In the genomic region with DNA sequence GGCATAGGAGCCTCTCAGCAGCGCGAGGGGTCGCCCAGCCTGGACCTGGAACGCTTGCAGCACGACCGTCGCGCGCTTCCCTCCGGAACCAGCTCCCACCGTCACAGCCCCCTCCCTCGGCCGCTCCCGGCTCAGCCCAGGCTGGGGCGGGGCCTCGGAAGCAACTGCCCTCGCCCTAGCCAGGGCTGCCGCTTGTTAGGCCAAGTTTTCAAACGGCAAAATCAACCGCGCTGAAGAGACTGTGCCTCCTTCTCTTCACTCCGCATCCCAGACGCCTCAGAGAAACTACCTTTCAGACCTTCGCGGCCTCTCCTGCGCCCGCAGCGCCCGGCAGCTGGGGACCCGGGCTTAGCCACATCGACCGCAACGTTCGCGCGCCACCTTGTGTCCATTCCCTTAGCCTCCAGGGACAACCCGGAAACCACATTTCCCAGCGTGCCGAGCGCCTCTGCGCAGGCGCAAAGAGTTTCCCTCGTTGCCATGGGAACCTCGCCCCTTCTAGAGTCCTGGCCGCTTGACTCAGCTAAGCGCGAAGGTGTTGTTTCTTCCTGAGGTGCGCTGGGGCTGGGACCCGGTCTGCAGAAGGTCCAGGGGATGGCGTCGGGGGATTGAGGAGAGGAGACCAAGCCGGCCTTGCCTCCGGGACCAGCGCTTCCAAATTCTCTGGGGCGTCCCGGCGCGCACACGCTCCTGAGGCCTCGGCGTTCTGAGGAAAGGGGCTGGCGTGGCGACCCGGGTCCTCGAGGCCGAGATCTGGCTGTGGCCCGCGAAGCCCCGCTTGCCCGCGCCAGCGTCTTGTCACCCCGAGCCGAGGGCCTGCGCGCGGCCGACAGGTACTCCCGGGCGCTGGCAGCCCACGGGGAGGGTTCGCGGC, we compare ENCODE assay signal across 1 cellular context.
TF ChIP-seq lines count a peak whose summit lies in the region.

No MANE protein-coding gene starts in this region.

TF ChIP-seq in K562, 482 proteins besides CTCF, POLR2A, EP300 and RAD21 (continued from another document and continues in another):
- TF ChIP-seq, protein P1, sequence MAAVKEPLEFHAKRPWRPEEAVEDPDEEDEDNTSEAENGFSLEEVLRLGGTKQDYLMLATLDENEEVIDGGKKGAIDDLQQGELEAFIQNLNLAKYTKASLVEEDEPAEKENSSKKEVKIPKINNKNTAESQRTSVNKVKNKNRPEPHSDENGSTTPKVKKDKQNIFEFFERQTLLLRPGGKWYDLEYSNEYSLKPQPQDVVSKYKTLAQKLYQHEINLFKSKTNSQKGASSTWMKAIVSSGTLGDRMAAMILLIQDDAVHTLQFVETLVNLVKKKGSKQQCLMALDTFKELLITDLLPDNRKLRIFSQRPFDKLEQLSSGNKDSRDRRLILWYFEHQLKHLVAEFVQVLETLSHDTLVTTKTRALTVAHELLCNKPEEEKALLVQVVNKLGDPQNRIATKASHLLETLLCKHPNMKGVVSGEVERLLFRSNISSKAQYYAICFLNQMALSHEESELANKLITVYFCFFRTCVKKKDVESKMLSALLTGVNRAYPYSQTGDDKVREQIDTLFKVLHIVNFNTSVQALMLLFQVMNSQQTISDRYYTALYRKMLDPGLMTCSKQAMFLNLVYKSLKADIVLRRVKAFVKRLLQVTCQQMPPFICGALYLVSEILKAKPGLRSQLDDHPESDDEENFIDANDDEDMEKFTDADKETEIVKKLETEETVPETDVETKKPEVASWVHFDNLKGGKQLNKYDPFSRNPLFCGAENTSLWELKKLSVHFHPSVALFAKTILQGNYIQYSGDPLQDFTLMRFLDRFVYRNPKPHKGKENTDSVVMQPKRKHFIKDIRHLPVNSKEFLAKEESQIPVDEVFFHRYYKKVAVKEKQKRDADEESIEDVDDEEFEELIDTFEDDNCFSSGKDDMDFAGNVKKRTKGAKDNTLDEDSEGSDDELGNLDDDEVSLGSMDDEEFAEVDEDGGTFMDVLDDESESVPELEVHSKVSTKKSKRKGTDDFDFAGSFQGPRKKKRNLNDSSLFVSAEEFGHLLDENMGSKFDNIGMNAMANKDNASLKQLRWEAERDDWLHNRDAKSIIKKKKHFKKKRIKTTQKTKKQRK (IDR thresholded peaks at IDR 0.05; ENCODE audit: borderline replicate concordance, low read depth, low read length) = no peak
- TF ChIP-seq MCM5 (IDR thresholded peaks at IDR 0.05; ENCODE audit: low read depth) (no peak), SRSF3 (IDR thresholded peaks at IDR 0.05; ENCODE audit: insufficient read depth, low read length) (no peak), DPF2 (IDR thresholded peaks at IDR 0.05) (0 out of 2 replicates have a peak, but pooled peaks have one; percentile 10), HCFC1 (IDR thresholded peaks at IDR 0.05; ENCODE audit: low read depth, low read length) (peak; percentile 96), ZNF212 (CRISPR knock-in tag; IDR thresholded peaks at IDR 0.05) (no peak), CAMTA2 (CRISPR knock-in tag; conservative IDR thresholded peaks at IDR 0.05) (0 out of 2 replicates have a peak, but pooled peaks have one; percentile 4), RFX7 (CRISPR knock-in tag; IDR thresholded peaks at IDR 0.05) (no peak), MECOM (CRISPR knock-in tag; IDR thresholded peaks at IDR 0.05) (no peak), KHSRP (IDR thresholded peaks at IDR 0.05) (no peak), TAF9B (IDR thresholded peaks at IDR 0.05; ENCODE audit: partially characterized antibody) (peak; percentile 47), HNRNPLL (IDR thresholded peaks at IDR 0.05; ENCODE audit: low read depth, low read length, poor library complexity, severe bottlenecking) (peak; percentile 85), RNF2 (IDR thresholded peaks at IDR 0.05) (peak; percentile 59; the same call in 1 of the 2 replicates), POLR3G (IDR thresholded peaks at IDR 0.05; ENCODE audit: extremely low read depth, insufficient read length, insufficient replicate concordance) (no peak), ZNF830 (CRISPR knock-in tag; IDR thresholded peaks at IDR 0.05) (no peak; the same call in 1 of the 2 replicates), EWSR1 (IDR thresholded peaks at IDR 0.05; ENCODE audit: borderline replicate concordance, low read depth, partially characterized antibody) (no peak), STAG1 (CRISPR knock-in tag; IDR thresholded peaks at IDR 0.05; ENCODE audit: borderline replicate concordance) (peak; percentile 68; the same call in 1 of the 2 replicates)
- TF ChIP-seq, protein P2, sequence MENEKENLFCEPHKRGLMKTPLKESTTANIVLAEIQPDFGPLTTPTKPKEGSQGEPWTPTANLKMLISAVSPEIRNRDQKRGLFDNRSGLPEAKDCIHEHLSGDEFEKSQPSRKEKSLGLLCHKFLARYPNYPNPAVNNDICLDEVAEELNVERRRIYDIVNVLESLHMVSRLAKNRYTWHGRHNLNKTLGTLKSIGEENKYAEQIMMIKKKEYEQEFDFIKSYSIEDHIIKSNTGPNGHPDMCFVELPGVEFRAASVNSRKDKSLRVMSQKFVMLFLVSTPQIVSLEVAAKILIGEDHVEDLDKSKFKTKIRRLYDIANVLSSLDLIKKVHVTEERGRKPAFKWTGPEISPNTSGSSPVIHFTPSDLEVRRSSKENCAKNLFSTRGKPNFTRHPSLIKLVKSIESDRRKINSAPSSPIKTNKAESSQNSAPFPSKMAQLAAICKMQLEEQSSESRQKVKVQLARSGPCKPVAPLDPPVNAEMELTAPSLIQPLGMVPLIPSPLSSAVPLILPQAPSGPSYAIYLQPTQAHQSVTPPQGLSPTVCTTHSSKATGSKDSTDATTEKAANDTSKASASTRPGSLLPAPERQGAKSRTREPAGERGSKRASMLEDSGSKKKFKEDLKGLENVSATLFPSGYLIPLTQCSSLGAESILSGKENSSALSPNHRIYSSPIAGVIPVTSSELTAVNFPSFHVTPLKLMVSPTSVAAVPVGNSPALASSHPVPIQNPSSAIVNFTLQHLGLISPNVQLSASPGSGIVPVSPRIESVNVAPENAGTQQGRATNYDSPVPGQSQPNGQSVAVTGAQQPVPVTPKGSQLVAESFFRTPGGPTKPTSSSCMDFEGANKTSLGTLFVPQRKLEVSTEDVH (IDR thresholded peaks at IDR 0.05; ENCODE audit: low read depth, partially characterized antibody) = no peak
- TF ChIP-seq, protein P3, sequence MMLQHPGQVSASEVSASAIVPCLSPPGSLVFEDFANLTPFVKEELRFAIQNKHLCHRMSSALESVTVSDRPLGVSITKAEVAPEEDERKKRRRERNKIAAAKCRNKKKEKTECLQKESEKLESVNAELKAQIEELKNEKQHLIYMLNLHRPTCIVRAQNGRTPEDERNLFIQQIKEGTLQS (IDR thresholded peaks at IDR 0.05) = no peak
- TF ChIP-seq, protein P3 (CRISPR knock-in tag; conservative IDR thresholded peaks at IDR 0.05) = peak; percentile 30; the same call in 1 of the 2 replicates
- TF ChIP-seq, protein P4, sequence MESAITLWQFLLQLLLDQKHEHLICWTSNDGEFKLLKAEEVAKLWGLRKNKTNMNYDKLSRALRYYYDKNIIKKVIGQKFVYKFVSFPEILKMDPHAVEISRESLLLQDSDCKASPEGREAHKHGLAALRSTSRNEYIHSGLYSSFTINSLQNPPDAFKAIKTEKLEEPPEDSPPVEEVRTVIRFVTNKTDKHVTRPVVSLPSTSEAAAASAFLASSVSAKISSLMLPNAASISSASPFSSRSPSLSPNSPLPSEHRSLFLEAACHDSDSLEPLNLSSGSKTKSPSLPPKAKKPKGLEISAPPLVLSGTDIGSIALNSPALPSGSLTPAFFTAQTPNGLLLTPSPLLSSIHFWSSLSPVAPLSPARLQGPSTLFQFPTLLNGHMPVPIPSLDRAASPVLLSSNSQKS (CRISPR knock-in tag; IDR thresholded peaks at IDR 0.05) = no peak
- TF ChIP-seq, protein P5, sequence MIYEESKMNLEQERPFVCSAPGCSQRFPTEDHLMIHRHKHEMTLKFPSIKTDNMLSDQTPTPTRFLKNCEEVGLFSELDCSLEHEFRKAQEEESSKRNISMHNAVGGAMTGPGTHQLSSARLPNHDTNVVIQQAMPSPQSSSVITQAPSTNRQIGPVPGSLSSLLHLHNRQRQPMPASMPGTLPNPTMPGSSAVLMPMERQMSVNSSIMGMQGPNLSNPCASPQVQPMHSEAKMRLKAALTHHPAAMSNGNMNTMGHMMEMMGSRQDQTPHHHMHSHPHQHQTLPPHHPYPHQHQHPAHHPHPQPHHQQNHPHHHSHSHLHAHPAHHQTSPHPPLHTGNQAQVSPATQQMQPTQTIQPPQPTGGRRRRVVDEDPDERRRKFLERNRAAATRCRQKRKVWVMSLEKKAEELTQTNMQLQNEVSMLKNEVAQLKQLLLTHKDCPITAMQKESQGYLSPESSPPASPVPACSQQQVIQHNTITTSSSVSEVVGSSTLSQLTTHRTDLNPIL (CRISPR knock-in tag; IDR thresholded peaks at IDR 0.05) = no peak
- TF ChIP-seq, protein P6, sequence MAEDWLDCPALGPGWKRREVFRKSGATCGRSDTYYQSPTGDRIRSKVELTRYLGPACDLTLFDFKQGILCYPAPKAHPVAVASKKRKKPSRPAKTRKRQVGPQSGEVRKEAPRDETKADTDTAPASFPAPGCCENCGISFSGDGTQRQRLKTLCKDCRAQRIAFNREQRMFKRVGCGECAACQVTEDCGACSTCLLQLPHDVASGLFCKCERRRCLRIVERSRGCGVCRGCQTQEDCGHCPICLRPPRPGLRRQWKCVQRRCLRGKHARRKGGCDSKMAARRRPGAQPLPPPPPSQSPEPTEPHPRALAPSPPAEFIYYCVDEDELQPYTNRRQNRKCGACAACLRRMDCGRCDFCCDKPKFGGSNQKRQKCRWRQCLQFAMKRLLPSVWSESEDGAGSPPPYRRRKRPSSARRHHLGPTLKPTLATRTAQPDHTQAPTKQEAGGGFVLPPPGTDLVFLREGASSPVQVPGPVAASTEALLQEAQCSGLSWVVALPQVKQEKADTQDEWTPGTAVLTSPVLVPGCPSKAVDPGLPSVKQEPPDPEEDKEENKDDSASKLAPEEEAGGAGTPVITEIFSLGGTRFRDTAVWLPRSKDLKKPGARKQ (CRISPR knock-in tag; IDR thresholded peaks at IDR 0.05) = no peak
- TF ChIP-seq, protein P7, sequence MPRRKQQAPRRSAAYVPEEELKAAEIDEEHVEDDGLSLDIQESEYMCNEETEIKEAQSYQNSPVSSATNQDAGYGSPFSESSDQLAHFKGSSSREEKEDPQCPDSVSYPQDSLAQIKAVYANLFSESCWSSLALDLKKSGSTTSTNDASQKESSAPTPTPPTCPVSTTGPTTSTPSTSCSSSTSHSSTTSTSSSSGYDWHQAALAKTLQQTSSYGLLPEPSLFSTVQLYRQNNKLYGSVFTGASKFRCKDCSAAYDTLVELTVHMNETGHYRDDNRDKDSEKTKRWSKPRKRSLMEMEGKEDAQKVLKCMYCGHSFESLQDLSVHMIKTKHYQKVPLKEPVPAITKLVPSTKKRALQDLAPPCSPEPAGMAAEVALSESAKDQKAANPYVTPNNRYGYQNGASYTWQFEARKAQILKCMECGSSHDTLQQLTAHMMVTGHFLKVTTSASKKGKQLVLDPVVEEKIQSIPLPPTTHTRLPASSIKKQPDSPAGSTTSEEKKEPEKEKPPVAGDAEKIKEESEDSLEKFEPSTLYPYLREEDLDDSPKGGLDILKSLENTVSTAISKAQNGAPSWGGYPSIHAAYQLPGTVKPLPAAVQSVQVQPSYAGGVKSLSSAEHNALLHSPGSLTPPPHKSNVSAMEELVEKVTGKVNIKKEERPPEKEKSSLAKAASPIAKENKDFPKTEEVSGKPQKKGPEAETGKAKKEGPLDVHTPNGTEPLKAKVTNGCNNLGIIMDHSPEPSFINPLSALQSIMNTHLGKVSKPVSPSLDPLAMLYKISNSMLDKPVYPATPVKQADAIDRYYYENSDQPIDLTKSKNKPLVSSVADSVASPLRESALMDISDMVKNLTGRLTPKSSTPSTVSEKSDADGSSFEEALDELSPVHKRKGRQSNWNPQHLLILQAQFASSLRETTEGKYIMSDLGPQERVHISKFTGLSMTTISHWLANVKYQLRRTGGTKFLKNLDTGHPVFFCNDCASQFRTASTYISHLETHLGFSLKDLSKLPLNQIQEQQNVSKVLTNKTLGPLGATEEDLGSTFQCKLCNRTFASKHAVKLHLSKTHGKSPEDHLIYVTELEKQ (CRISPR knock-in tag; IDR thresholded peaks at IDR 0.05) = no peak
